Comparison of ENCODE assay signal across 8 cellular contexts in the genomic region with DNA sequence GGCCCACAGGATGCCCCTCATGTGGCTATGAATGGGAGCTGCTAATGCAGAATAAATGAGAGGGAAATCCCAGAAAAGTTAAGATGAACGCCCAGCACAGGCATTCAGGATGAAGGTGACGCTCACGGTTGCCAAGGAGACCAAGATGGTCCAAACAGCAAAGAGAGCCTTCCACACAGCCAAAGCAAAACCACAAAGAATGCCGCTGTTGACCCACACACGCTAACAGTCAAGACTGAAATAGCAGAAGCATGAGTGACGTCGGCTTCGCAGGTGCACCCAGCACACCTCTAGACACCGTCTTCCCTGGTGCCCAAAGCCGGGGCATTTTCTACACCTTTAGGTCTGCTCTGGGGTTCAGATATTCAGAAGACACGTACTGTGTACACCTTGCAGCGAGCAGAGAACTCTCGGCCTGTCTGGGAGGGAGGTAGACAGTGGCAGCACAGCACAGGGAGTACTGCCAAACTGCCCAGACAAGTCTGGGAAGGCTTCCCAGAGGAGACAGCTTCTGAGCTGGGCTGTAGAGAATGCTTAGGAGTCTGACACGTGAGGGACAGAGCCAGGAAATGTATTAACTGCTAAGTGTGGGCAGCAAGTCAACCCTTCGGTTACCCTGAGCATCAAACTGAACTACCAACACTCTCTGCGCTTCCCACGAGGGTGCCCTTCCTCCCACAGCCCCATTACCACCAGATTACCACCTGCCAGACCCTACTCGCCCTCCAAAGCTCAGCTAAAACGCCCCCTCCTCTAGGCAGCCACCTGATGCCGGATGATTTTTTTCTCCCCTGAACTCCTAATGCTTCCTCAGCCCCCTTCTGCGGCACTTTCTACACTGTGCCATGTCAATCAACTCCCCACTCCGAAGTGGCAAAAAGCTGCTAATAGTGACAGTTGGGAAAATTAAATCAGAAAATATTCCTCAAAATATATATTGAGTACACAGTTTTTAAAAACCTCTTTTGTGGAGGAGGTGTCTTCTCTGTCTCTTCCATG. TPM values are rescaled to one million over a fixed set of nuclear protein-coding genes. Genes with fewer than 3 reads are reported as not detected.
DNase-seq lines count a peak whose midpoint lies in the region.

No MANE protein-coding gene starts in this region.

- peaks cover 9% of the 10 kb centered on the region for H3K36me3 Mint-ChIP-seq in activated T-cell treated with anti-CD3 and anti-CD28 coated beads, Interleukin-2, amount 50 U/mL, for 24 hours (ENCODE audit: low read depth)

- no peaks in the 10 kb centered on the region for H3K9me3 Mint-ChIP-seq in activated T-cell treated with anti-CD3 and anti-CD28 coated beads, Interleukin-2, amount 50 U/mL, for 24 hours

- peak in 2 of 3 experiments; percentile 38 to 81 for DNase-seq in NCI-H1417 (lab: John Stamatoyannopoulos, UW)
- DNase-seq in NCI-H1417 treated with DMSO at 0.1 percent for 48 hours (lab: John Stamatoyannopoulos, UW): no peak
- DNase-seq in H4 (ENCODE audit: low spot score): peak; percentile 76
- DNase-seq in M059J (ENCODE audit: low read depth): peak; percentile 94
- peak; percentile 61 for DNase-seq in activated T-cell treated with anti-CD3 and anti-CD28 coated beads, Interleukin-2, amount 50 U/mL, for 24 hours
- DNase-seq in kidney glomerular epithelial cell (lab: John Stamatoyannopoulos, UW): peak; percentile 17
- no peak for DNase-seq in SHP77 treated with DMSO at 0.1 percent for 48 hours (lab: John Stamatoyannopoulos, UW)
- no peak for DNase-seq in cerebellar cortex (ENCODE audit: low spot score)

- peaks cover 96% of the 10 kb centered on the region for H3K4me1 Mint-ChIP-seq in activated T-cell treated with anti-CD3 and anti-CD28 coated beads, Interleukin-2, amount 50 U/mL, for 24 hours (ENCODE audit: low read depth)

- peak overlapping the region; percentile 66 for H3K4me3 Mint-ChIP-seq in activated T-cell treated with anti-CD3 and anti-CD28 coated beads, Interleukin-2, amount 50 U/mL, for 24 hours

- no peaks in the 10 kb centered on the region for H3K27me3 Mint-ChIP-seq in activated T-cell treated with anti-CD3 and anti-CD28 coated beads, Interleukin-2, amount 50 U/mL, for 24 hours

- H3K27ac Mint-ChIP-seq in activated T-cell treated with anti-CD3 and anti-CD28 coated beads, Interleukin-2, amount 50 U/mL, for 24 hours: peak overlapping the region; percentile 89

RNA-seq across cellular contexts. Expression of a gene that starts 50.1 kb away (rescaled TPM):
- 2.3 and 2.4 TPM in 2 replicates for total RNA-seq in H4 (2014; rRNA removed; shearing (Covaris generic))
- total RNA-seq in M059J (2014; rRNA removed; shearing (Covaris generic)): 1.4 and 1.6 TPM in 2 replicates

Comparison
In these comparisons a context has a peak if more than half of its experiments do, and no peak if none do; other contexts are left out.
1. DNase-seq: peak in NCI-H1417 (2 of 3), H4 (single experiment), M059J (single experiment), activated T-cell treated with anti-CD3 and anti-CD28 coated beads, Interleukin-2, amount 50 U/mL, for 24 hours (single experiment) and kidney glomerular epithelial cell (single experiment); none in NCI-H1417 treated with DMSO at 0.1 percent for 48 hours (single experiment), SHP77 treated with DMSO at 0.1 percent for 48 hours (single experiment) and cerebellar cortex (single experiment).